ENCODE assay signal across 13 cellular contexts in the genomic region with DNA sequence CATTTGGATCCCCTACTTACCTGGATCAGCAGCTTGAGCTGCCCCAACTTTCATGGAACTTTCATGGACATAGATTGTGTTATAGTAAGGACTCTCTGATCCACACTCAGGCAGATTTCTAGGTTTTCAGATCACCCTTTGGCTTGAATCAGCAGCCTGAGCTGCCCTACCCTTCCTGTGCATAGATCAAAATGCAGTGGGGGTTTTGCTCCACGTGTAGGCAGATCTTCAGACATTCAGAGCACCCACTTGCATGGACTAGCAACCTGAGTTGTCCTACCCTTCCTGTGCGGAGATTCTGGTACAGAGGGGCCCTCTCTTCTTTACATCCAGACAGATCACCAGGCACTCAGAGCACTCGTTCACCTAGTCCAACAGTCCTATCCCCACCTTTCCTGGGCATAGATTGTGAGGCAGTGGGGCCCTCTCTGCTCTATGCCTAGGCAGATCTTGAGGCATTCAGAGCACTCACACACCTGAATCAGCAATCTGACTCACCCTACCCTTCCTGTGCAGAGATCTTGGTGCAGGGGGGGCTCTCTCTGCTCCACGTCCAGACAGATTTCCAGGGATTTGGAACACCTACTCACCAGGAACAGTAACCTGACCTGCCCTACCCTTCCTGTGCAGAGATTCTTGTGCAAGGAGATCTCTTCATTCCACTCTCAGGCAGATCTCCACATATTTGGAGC.
DNase-seq lines count a peak whose midpoint lies in the region; ATAC-seq and TF ChIP-seq lines count a peak whose summit lies in the region.
"Had no signal": no experiment of that assay in that cellular context is flagged by ENCODE, and none has a peak within 500 bp of the region (broad histone marks: within the 10 kb centered on the region; RNA-seq: fewer than 3 reads in every experiment).

No MANE protein-coding gene starts in this region.

- H2AK5ac ChIP-seq in neuronal stem cell (ENCODE audit: low read depth, low read length) = no peak overlapping the region

- no peak overlapping the region for H2BK15ac ChIP-seq in neuronal stem cell (ENCODE audit: low read length)

- DNase-seq in HT1080 (ENCODE audit: low read depth) (peak; percentile 13), RWPE2 (ENCODE audit: low spot score) (peak; percentile 61), epithelial cell of prostate (ENCODE audit: low read depth, low spot score) (no peak), neuronal stem cell (ENCODE audit: low spot score) (no peak), activated T-cell treated with anti-CD3 and anti-CD28 coated beads for 4 hours (no peak)
- no peak for DNase-seq in activated naive CD4-positive, alpha-beta T cell (lab: John Stamatoyannopoulos, UW)
- DNase-seq: Calu3; CD8-positive, alpha-beta T cell; DMS79 treated with DMSO at 0.1 percent for 48 hours; GF-D8; H9 had no signal

- H3K4me1 ChIP-seq in RWPE2 (ENCODE audit: insufficient read depth, poor library complexity, severe bottlenecking) (peaks cover 16% of the 10 kb centered on the region), neuronal stem cell (ENCODE audit: control insufficient read depth in 2 of 2, insufficient read depth in 1 of 2, low read depth in 1 of 2, low read length in 2 of 2) (no peaks in the 10 kb centered on the region)

- no peak overlapping the region for H4K91ac ChIP-seq in neuronal stem cell (ENCODE audit: low read depth, low read length, poor library complexity)

- no peak overlapping the region for H2BK120ac ChIP-seq in neuronal stem cell (ENCODE audit: low read depth, low read length)

- no CpG with 5 or more reads among the region's 4 CpGs for WGBS in neuronal stem cell (ENCODE audit: extremely low coverage in 2 of 2, insufficient read length in 2 of 2, insufficient replicate concordance in 1 of 2), 2 donors

- no peak overlapping the region for H3K23ac ChIP-seq in neuronal stem cell (ENCODE audit: low read depth, low read length, poor library complexity)

- H2BK5ac ChIP-seq in neuronal stem cell (ENCODE audit: low read length) = no peak overlapping the region

- H3K4ac ChIP-seq in neuronal stem cell (ENCODE audit: low read length) = no peak overlapping the region

- H3K4me3 ChIP-seq in RWPE2 (ENCODE audit: severe bottlenecking) (no peak overlapping the region), neuronal stem cell (ENCODE audit: low read length in 2 of 2) (no peak overlapping the region)
- H3K4me3 ChIP-seq: BLaER1 treated with 17β-estradiol and CSF1 and Interleukin-3, amounts not matched to agents 10 nM and 100 nM had no signal

- no peak overlapping the region for H3K14ac ChIP-seq in neuronal stem cell (ENCODE audit: low read length)

- H2AFZ ChIP-seq in neuronal stem cell (ENCODE audit: low read length) = peak overlapping the region; percentile 0

- no peaks in the 10 kb centered on the region for H3K79me1 ChIP-seq in neuronal stem cell (ENCODE audit: low read depth, low read length)

- no peaks in the 10 kb centered on the region for H3K9me3 ChIP-seq in RWPE2 (ENCODE audit: severe bottlenecking)
- H3K9me3 ChIP-seq in neuronal stem cell (replicated peaks in 1 of 2; ENCODE audit: control insufficient read depth in 2 of 2, insufficient read depth in 1 of 2, low read depth in 1 of 2, low read length in 2 of 2) = peaks cover 0 to 14% of the 10 kb centered on the region in 2 donors
- H3K9me3 ChIP-seq: BLaER1 treated with 17β-estradiol and CSF1 and Interleukin-3, amounts not matched to agents 10 nM and 100 nM had no signal

- no peak overlapping the region for H4K8ac ChIP-seq in neuronal stem cell (ENCODE audit: low read depth, low read length)

- H3K9ac ChIP-seq in neuronal stem cell (ENCODE audit: low read depth, low read length, poor library complexity) = no peak overlapping the region
- H3K9ac ChIP-seq: BLaER1 treated with 17β-estradiol and CSF1 and Interleukin-3, amounts not matched to agents 10 nM and 100 nM had no signal

- no peak overlapping the region for H3K18ac ChIP-seq in neuronal stem cell (ENCODE audit: low read length)

- H3K27me3 ChIP-seq in RWPE2 (ENCODE audit: insufficient read depth, poor library complexity, severe bottlenecking) (no peaks in the 10 kb centered on the region), neuronal stem cell (ENCODE audit: control insufficient read depth in 3 of 3, insufficient read depth in 3 of 3, low read depth in 1 of 3, low read length in 3 of 3) (no peaks in the 10 kb centered on the region)
- H3K27me3 ChIP-seq: BLaER1 treated with 17β-estradiol and CSF1 and Interleukin-3, amounts not matched to agents 10 nM and 100 nM had no signal

- H2BK12ac ChIP-seq in neuronal stem cell (ENCODE audit: low read length) = no peak overlapping the region

- TF ChIP-seq CTCF in RWPE2 (IDR thresholded peaks at IDR 0.05; ENCODE audit: poor library complexity, severe bottlenecking) = no peak

- ATAC-seq in RWPE2 (ENCODE audit: low read depth) (peak; percentile 95), GM19397 (IDR thresholded peaks at IDR 0.05; ENCODE audit: unreplicated experiment) (no peak)
- ATAC-seq: CD8-positive, alpha-beta T cell had no signal

- H3K4me2 ChIP-seq in neuronal stem cell (ENCODE audit: insufficient read depth, low read length, poor library complexity, severe bottlenecking) = no peak overlapping the region
- H3K4me2 ChIP-seq: BLaER1 treated with 17β-estradiol and CSF1 and Interleukin-3, amounts not matched to agents 10 nM and 100 nM had no signal

- H3K36me3 ChIP-seq in RWPE2 (ENCODE audit: low read depth) (no peaks in the 10 kb centered on the region), neuronal stem cell (replicated peaks in 1 of 2; ENCODE audit: control insufficient read depth in 2 of 2, insufficient read depth in 2 of 2, low read length in 2 of 2) (no peaks in the 10 kb centered on the region)
- H3K36me3 ChIP-seq: BLaER1 treated with 17β-estradiol and CSF1 and Interleukin-3, amounts not matched to agents 10 nM and 100 nM had no signal

- peak overlapping the region; percentile 78 for H3K27ac ChIP-seq in RWPE2 (ENCODE audit: poor library complexity, severe bottlenecking)
- H3K27ac ChIP-seq in epithelial cell of prostate = peak overlapping the region; percentile 54
- no peak overlapping the region for H3K27ac ChIP-seq in neuronal stem cell (replicated peaks; ENCODE audit: low read length)
- H3K27ac ChIP-seq: BLaER1 treated with 17β-estradiol and CSF1 and Interleukin-3, amounts not matched to agents 10 nM and 100 nM had no signal

Comparison
In these comparisons a context has a peak if more than half of its experiments do, and no peak if none do; other contexts are left out.
1. DNase-seq: peak in HT1080 (single experiment) and RWPE2 (single experiment); none in epithelial cell of prostate (single experiment), neuronal stem cell (single experiment), activated T-cell treated with anti-CD3 and anti-CD28 coated beads for 4 hours (single experiment) and activated naive CD4-positive, alpha-beta T cell (0 of 4).